Comparison of ENCODE assay signal across 9 cellular contexts in the genomic region with DNA sequence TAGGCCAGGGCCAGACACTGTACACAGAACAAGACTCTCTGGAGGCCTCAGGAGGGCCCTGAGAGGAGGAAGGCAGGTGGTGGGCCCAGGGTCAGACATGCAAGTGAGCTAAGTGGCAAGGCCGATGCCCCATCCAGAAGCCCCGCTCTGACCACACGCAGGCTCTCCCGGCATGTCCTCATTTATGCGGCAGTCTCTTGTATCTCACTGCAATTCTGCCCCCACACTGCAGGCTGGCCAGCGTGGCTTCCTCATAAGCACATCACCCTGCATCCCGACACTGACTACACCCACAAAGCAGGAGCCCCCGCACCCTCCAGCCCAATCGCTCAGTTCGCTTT. TPM values are rescaled to one million over a fixed set of nuclear protein-coding genes. Genes with fewer than 3 reads are reported as not detected.
DNase-seq lines count a peak whose midpoint lies in the region; ATAC-seq and TF ChIP-seq lines count a peak whose summit lies in the region.
"Had no signal": no experiment of that assay in that cellular context is flagged by ENCODE, and none has a peak within 500 bp of the region (broad histone marks: within the 10 kb centered on the region; RNA-seq: fewer than 3 reads in every experiment).

No MANE protein-coding gene starts in this region.

- peak overlapping the region; percentile 79 for H4K8ac ChIP-seq in trophoblast cell (ENCODE audit: low read depth, low read length)

- H2BK120ac ChIP-seq in trophoblast cell (ENCODE audit: insufficient read depth, low read length, poor library complexity) = peak overlapping the region; percentile 93

- peak overlapping the region; percentile 68 for H3K9ac ChIP-seq in SK-N-SH
- no peak overlapping the region for H3K9ac ChIP-seq in trophoblast cell (ENCODE audit: low read length)

- H3K27me3 ChIP-seq in CD4-positive, alpha-beta memory T cell (ENCODE audit: insufficient read depth, low read length) = no peaks in the 10 kb centered on the region
- H3K27me3 ChIP-seq in SK-N-SH (ENCODE audit: insufficient read depth) (no peaks in the 10 kb centered on the region), esophagus squamous epithelium (no peaks in the 10 kb centered on the region), trophoblast cell (ENCODE audit: insufficient read depth, low read length) (no peaks in the 10 kb centered on the region)

- H3K36me3 Mint-ChIP-seq in CD4-positive, alpha-beta memory T cell = peaks cover 4 to 14% of the 10 kb centered on the region in 2 donors

- TF ChIP-seq POLR2A in esophagus squamous epithelium (IDR thresholded peaks at IDR 0.05) = no peak

- peak overlapping the region; percentile 78 for H2AK5ac ChIP-seq in trophoblast cell (ENCODE audit: low read length)

- H4K91ac ChIP-seq in trophoblast cell (ENCODE audit: low read depth, low read length) = peak overlapping the region; percentile 90

- H3K23ac ChIP-seq in trophoblast cell (ENCODE audit: low read length) = no peak overlapping the region

- H3K4me1 Mint-ChIP-seq in CD4-positive, alpha-beta memory T cell = peaks cover 20 to 47% (median 36%) of the 10 kb centered on the region in 4 donors

- H3K27ac ChIP-seq in CD4-positive, alpha-beta memory T cell (ENCODE audit: low read depth, low read length) = peak overlapping the region; percentile 42
- H3K27ac ChIP-seq in SK-N-SH (ENCODE audit: low read depth in 2 of 2, low read length in 1 of 2) = peak overlapping the region; percentile 98 to 100
- peak overlapping the region; percentile 84 to 94 (median 88) for H3K27ac ChIP-seq in esophagus squamous epithelium
- H3K27ac ChIP-seq in trophoblast cell (ENCODE audit: low read depth, low read length) = peak overlapping the region; percentile 96

- no peak for TF ChIP-seq EP300 in SK-N-SH (IDR thresholded peaks at IDR 0.05; ENCODE audit: borderline replicate concordance in 1 of 2, low read depth in 1 of 2, low read length in 1 of 2)

- H3K18ac ChIP-seq in trophoblast cell (ENCODE audit: low read length) = peak overlapping the region; percentile 93

- peak overlapping the region; percentile 66 for H3K4ac ChIP-seq in trophoblast cell (ENCODE audit: low read depth, low read length)

- H3K14ac ChIP-seq in trophoblast cell (ENCODE audit: low read length) = peak overlapping the region; percentile 52

- peak overlapping the region; percentile 66 for H2BK5ac ChIP-seq in trophoblast cell (ENCODE audit: low read depth, low read length, poor library complexity)

- H3K9me3 Mint-ChIP-seq in CD4-positive, alpha-beta memory T cell = no peaks in the 10 kb centered on the region

- 95% methylated on average over 10 of the region's 10 CpGs for WGBS in SK-N-SH (ENCODE audit: low lambda C conversion rate)
- 40 to 88% methylated on average over 2 to 3 of the region's 10 CpGs for WGBS in esophagus squamous epithelium, 2 donors
- no CpG with 5 or more reads among the region's 10 CpGs for WGBS in trophoblast cell (ENCODE audit: extremely low coverage, insufficient coverage, insufficient read length)

- intact Hi-C loops in CD4-positive, alpha-beta memory T cell (cut with micrococcal nuclease) = no loop called here
- intact Hi-C loops in esophagus squamous epithelium (cut with DNase I) = no loop called here

- no peak overlapping the region for H3K4me3 ChIP-seq in CD4-positive, alpha-beta memory T cell (ENCODE audit: low read length in 2 of 2)
- H3K4me3 ChIP-seq in SK-N-SH (ENCODE audit: low read depth in 2 of 2, low read length in 1 of 2) = no peak overlapping the region
- no peak overlapping the region for H3K4me3 ChIP-seq in esophagus squamous epithelium
- no peak overlapping the region for H3K4me3 ChIP-seq in trophoblast cell (ENCODE audit: low read depth, low read length)

- no peaks in the 10 kb centered on the region for H4K20me1 ChIP-seq in SK-N-SH (ENCODE audit: insufficient read depth)

- ATAC-seq in HG03439 (IDR thresholded peaks at IDR 0.05; ENCODE audit: unreplicated experiment) = no peak
- ATAC-seq in GM21526 (IDR thresholded peaks at IDR 0.05; ENCODE audit: low FRiP score, unreplicated experiment) = no peak
- no peak for ATAC-seq in HG03139 (IDR thresholded peaks at IDR 0.05; ENCODE audit: unreplicated experiment)

- no peaks in the 10 kb centered on the region for H3K9me3 ChIP-seq in CD4-positive, alpha-beta memory T cell (ENCODE audit: control insufficient read depth in 1 of 2, low read length in 2 of 2)
- H3K9me3 ChIP-seq in SK-N-SH (no peaks in the 10 kb centered on the region), esophagus squamous epithelium (no peaks in the 10 kb centered on the region), trophoblast cell (ENCODE audit: insufficient read depth, low read depth, low read length) (no peaks in the 10 kb centered on the region)

- TF ChIP-seq CTCF in SK-N-SH (IDR thresholded peaks at IDR 0.05) (no peak), esophagus squamous epithelium (IDR thresholded peaks at IDR 0.05) (no peak)

- peaks cover 45% of the 10 kb centered on the region for H3F3A ChIP-seq in SK-N-SH (replicated peaks; ENCODE audit: insufficient read depth)

- H3K4me3 Mint-ChIP-seq in CD4-positive, alpha-beta memory T cell = no peak overlapping the region

- H3K4me2 ChIP-seq in SK-N-SH (peak overlapping the region; percentile 49; the same call in 1 of the 2 replicates), trophoblast cell (ENCODE audit: low read length) (no peak overlapping the region)

- no peaks in the 10 kb centered on the region for H3K9me2 ChIP-seq in SK-N-SH

- no peak for TF ChIP-seq RAD21 in SK-N-SH (IDR thresholded peaks at IDR 0.05; ENCODE audit: low read length)

- H4K12ac ChIP-seq in trophoblast cell (ENCODE audit: low read depth, low read length) = peak overlapping the region; percentile 58

- CTCF ChIA-PET in CD4-positive, alpha-beta memory T cell (lab: Charles Lee; ENCODE audit: partially characterized antibody) = interaction anchor here (1.0 kb wide), 1 partner anchor 44 kb away, joined by 3 read pairs; no protein-coding TSS in a partner anchor
- CTCF ChIA-PET in SK-N-SH (lab: Yijun Ruan, JAX) = interaction anchor here (0.8 to 3.1 kb wide), 3 partner anchors 12 to 111 kb away, joined by 3 to 10 read pairs (median 3); no protein-coding TSS in a partner anchor

- POLR2A ChIA-PET in CD4-positive, alpha-beta memory T cell (lab: Charles Lee; ENCODE audit: partially characterized antibody) = interaction anchor here (1.4 to 3.8 kb wide), 2 partner anchors 18 to 214 kb away, joined by 3 to 41 read pairs; a partner anchor contains a TSS
- POLR2A ChIA-PET in SK-N-SH (lab: Yijun Ruan, JAX) = no interaction called here

- peaks cover 1% of the 10 kb centered on the region for H3K36me3 ChIP-seq in CD4-positive, alpha-beta memory T cell (ENCODE audit: insufficient read depth, low read length)
- peaks cover 28 to 45% of the 10 kb centered on the region in 2 experiments for H3K36me3 ChIP-seq in SK-N-SH (replicated peaks in 1 of 2; ENCODE audit: control insufficient read depth in 1 of 2, insufficient read depth in 2 of 2, low read length in 1 of 2)
- peaks cover 0 to 5% (median 0%) of the 10 kb centered on the region in 3 donors for H3K36me3 ChIP-seq in esophagus squamous epithelium
- H3K36me3 ChIP-seq in trophoblast cell (ENCODE audit: control insufficient read depth in 1 of 2, insufficient read depth in 2 of 2, low read length in 2 of 2) = peaks cover 26 to 33% of the 10 kb centered on the region in 2 experiments

- H3K79me1 ChIP-seq in trophoblast cell (ENCODE audit: low read length) = peaks cover 36% of the 10 kb centered on the region

- H3K27me3 Mint-ChIP-seq in CD4-positive, alpha-beta memory T cell = no peaks in the 10 kb centered on the region

- peak overlapping the region in 6 of 7 donors; percentile 22 to 81 (median 46) for H3K27ac Mint-ChIP-seq in CD4-positive, alpha-beta memory T cell

- peaks cover 31% of the 10 kb centered on the region for H3K4me1 ChIP-seq in CD4-positive, alpha-beta memory T cell (ENCODE audit: insufficient read depth, low read length)
- H3K4me1 ChIP-seq in SK-N-SH (ENCODE audit: control insufficient read depth in 1 of 2, insufficient read depth in 2 of 2, low read depth in 1 of 2, low read length in 1 of 2) = peaks cover 31 to 48% of the 10 kb centered on the region in 2 experiments
- H3K4me1 ChIP-seq in esophagus squamous epithelium = peaks cover 48 to 96% (median 60%) of the 10 kb centered on the region in 3 donors
- H3K4me1 ChIP-seq in trophoblast cell (ENCODE audit: control insufficient read depth in 1 of 2, insufficient read depth in 2 of 2, low read length in 2 of 2) = peaks cover 26 to 51% of the 10 kb centered on the region in 2 experiments

- no peak for DNase-seq in CD4-positive, alpha-beta memory T cell
- DNase-seq in SK-N-SH (no peak), esophagus squamous epithelium (lab: John Stamatoyannopoulos, UW) (no peak), trophoblast cell (no peak), glomerular visceral epithelial cell (ENCODE audit: extremely low spot score) (no peak)

- peak overlapping the region; percentile 95 for H2BK12ac ChIP-seq in trophoblast cell (ENCODE audit: low read length)

- H3K79me2 ChIP-seq in SK-N-SH (ENCODE audit: insufficient read depth) = peaks cover 85% of the 10 kb centered on the region
- peaks cover 14% of the 10 kb centered on the region for H3K79me2 ChIP-seq in trophoblast cell (ENCODE audit: control insufficient read depth, insufficient read depth, low read length, poor library complexity)

- H2AFZ ChIP-seq in SK-N-SH (ENCODE audit: low read depth) = no peak overlapping the region
- peak overlapping the region; percentile 82 for H2AFZ ChIP-seq in trophoblast cell (ENCODE audit: insufficient read depth, low read length, poor library complexity)

TF ChIP-seq in SK-N-SH, 30 proteins besides CTCF, POLR2A, EP300 and RAD21 (continues in another document):
- TF ChIP-seq JUND (IDR thresholded peaks at IDR 0.05) = no peak
- no peak for TF ChIP-seq NRF1 (IDR thresholded peaks at IDR 0.05; ENCODE audit: low read depth, low read length)
- no peak for TF ChIP-seq FOXM1 (IDR thresholded peaks at IDR 0.05; ENCODE audit: low read depth)
- no peak for TF ChIP-seq MXI1 (IDR thresholded peaks at IDR 0.05; ENCODE audit: low read depth, low read length)

RNA-seq across cellular contexts. Expression of a gene that starts 17.5 kb away (rescaled TPM):
- total RNA-seq in CD4-positive, alpha-beta memory T cell = 10 to 100 TPM; 32.3 to 38.0 TPM
- polyA plus RNA-seq in CD4-positive, alpha-beta memory T cell = 1 to 10 TPM; 1.4 to 9.3 TPM
- 16.4 and 19.6 TPM in 2 replicates for polyA plus RNA-seq in SK-N-SH (2012; rRNA removed)
- 12.2 and 14.1 TPM in 2 replicates for polyA plus RNA-seq in SK-N-SH (2012; cell fraction: cytosol; rRNA removed)
- 27.9 and 35.1 TPM in 2 replicates for polyA plus RNA-seq in SK-N-SH (2012; cell fraction: nucleus; rRNA removed)
- 10 to 100 TPM; 10.1 to 25.5 (median 12.6) TPM for total RNA-seq in esophagus squamous epithelium
- polyA plus RNA-seq in trophoblast cell (2013) = 28.2 and 30.2 TPM in 2 replicates

RNA-seq across cellular contexts. Expression of a gene that starts 40.0 kb away (rescaled TPM):
- not detected for total RNA-seq in CD4-positive, alpha-beta memory T cell
- polyA plus RNA-seq in CD4-positive, alpha-beta memory T cell = not detected
- not detected in 2 replicates for polyA plus RNA-seq in SK-N-SH (2012; rRNA removed)
- not detected in 2 replicates for polyA plus RNA-seq in SK-N-SH (2012; cell fraction: cytosol; rRNA removed)
- not detected in 2 replicates for polyA plus RNA-seq in SK-N-SH (2012; cell fraction: nucleus; rRNA removed)
- not detected for total RNA-seq in esophagus squamous epithelium
- 0.45 and 0.68 TPM in 2 replicates for polyA plus RNA-seq in trophoblast cell (2013)
- total RNA-seq: HT1080 had no signal

Comparison
In these comparisons a context has a peak if more than half of its experiments do, and no peak if none do; other contexts are left out.
1. H3K27ac ChIP-seq: peak in every context shown above with its lines; median percentile 99 in SK-N-SH; 96 in trophoblast cell; 88 in esophagus squamous epithelium; 42 in CD4-positive, alpha-beta memory T cell.